ENCODE assay signal across 8 cellular contexts in genomic region chr18:59918320-59918755, GRCh38. TPM values are rescaled to one million over a fixed set of nuclear protein-coding genes. Genes with fewer than 3 reads are reported as not detected.
DNase-seq lines count a peak whose midpoint lies in the region; ATAC-seq and TF ChIP-seq lines count a peak whose summit lies in the region.

No MANE protein-coding gene starts in this region.

- H3K4me3 ChIP-seq in cardiac fibroblast (replicated peaks in 1 of 2; ENCODE audit: low read depth in 2 of 2, low read length in 2 of 2) (no peak overlapping the region), HAP-1 (no peak overlapping the region)

- H3K4me1 ChIP-seq in HAP-1 = no peaks in the 10 kb centered on the region

- H3K27me3 ChIP-seq in HAP-1 (ENCODE audit: low read depth) = no peaks in the 10 kb centered on the region

- no peaks in the 10 kb centered on the region for H3K9me3 ChIP-seq in HAP-1

- H3K27me3 Mint-ChIP-seq in natural killer cell treated with Interleukin-12 subunit alpha and Interleukin-12 subunit beta and Interleukin-15 and Interleukin-18, amount 100 ng/mL, for 72 hours = peaks cover 2% of the 10 kb centered on the region in 2 donors

- peak overlapping the region; percentile 78 for H3K4me3 Mint-ChIP-seq in natural killer cell treated with Interleukin-12 subunit alpha and Interleukin-12 subunit beta and Interleukin-15 and Interleukin-18, amount 100 ng/mL, for 72 hours

- peak overlapping the region; percentile 71 to 83 for H3K27ac Mint-ChIP-seq in natural killer cell treated with Interleukin-12 subunit alpha and Interleukin-12 subunit beta and Interleukin-15 and Interleukin-18, amount 100 ng/mL, for 72 hours

- TF ChIP-seq CTCF in cardiac fibroblast (IDR thresholded peaks at IDR 0.05; ENCODE audit: low read depth, low read length) = no peak
- TF ChIP-seq CTCF in GM10266 (IDR thresholded peaks at IDR 0.05; ENCODE audit: control insufficient read depth, insufficient read depth, low read depth, missing control alignments) = no peak

- no peaks in the 10 kb centered on the region for H3K36me3 Mint-ChIP-seq in natural killer cell treated with Interleukin-12 subunit alpha and Interleukin-12 subunit beta and Interleukin-15 and Interleukin-18, amount 100 ng/mL, for 72 hours

- in situ Hi-C loops in HAP-1 (cut with MboI; ENCODE audit: low sequenced_read_pairs) = no loop called here

- peak; percentile 56 for DNase-seq in EH (ENCODE audit: low read depth)
- peak; percentile 92 for DNase-seq in NCI-H748 (lab: John Stamatoyannopoulos, UW; ENCODE audit: unreplicated experiment)
- peak; percentile 62 to 71 for DNase-seq in cardiac fibroblast (ENCODE audit: low read depth in 2 of 2)
- DNase-seq in natural killer cell treated with Interleukin-12 subunit alpha and Interleukin-12 subunit beta and Interleukin-15 and Interleukin-18, amount 100 ng/mL, for 72 hours (ENCODE audit: low spot score) = no peak
- DNase-seq in GM10266 (ENCODE audit: extremely low spot score) = no peak
- DNase-seq in HAP-1 (ENCODE audit: low spot score in 2 of 2) = no peak

- ATAC-seq in GM19463 (IDR thresholded peaks at IDR 0.05; ENCODE audit: unreplicated experiment) = peak; percentile 65
- peak; percentile 48 for ATAC-seq in HG03457 (IDR thresholded peaks at IDR 0.05; ENCODE audit: unreplicated experiment)
- peak; percentile 61 to 67 for ATAC-seq in natural killer cell treated with Interleukin-12 subunit alpha and Interleukin-12 subunit beta and Interleukin-15 and Interleukin-18, amount 100 ng/mL, for 72 hours

- no peaks in the 10 kb centered on the region for H3K9me3 Mint-ChIP-seq in natural killer cell treated with Interleukin-12 subunit alpha and Interleukin-12 subunit beta and Interleukin-15 and Interleukin-18, amount 100 ng/mL, for 72 hours

- no peaks in the 10 kb centered on the region for H3K36me3 ChIP-seq in HAP-1 (replicated peaks)

- peaks cover 18 to 28% of the 10 kb centered on the region in 2 donors for H3K4me1 Mint-ChIP-seq in natural killer cell treated with Interleukin-12 subunit alpha and Interleukin-12 subunit beta and Interleukin-15 and Interleukin-18, amount 100 ng/mL, for 72 hours (ENCODE audit: low read depth in 2 of 2)

RNA-seq across cellular contexts. Expression of gene PMAIP1, which starts 18.5 kb away (rescaled TPM):
- 10 to 100 TPM; 48.8 to 76.0 TPM for total RNA-seq in natural killer cell treated with Interleukin-12 subunit alpha and Interleukin-12 subunit beta and Interleukin-15 and Interleukin-18, amount 100 ng/mL, for 72 hours

Comparison
In these comparisons a context has a peak if more than half of its experiments do, and no peak if none do; other contexts are left out.
1. DNase-seq: peak in EH (single experiment), NCI-H748 (single experiment) and cardiac fibroblast (2 of 2); none in natural killer cell treated with Interleukin-12 subunit alpha and Interleukin-12 subunit beta and Interleukin-15 and Interleukin-18, amount 100 ng/mL, for 72 hours (single experiment), GM10266 (single experiment) and HAP-1 (0 of 2).
2. Peak in every context shown above with its lines, with median percentiles within 50 percentile points of each other: ATAC-seq.